ENCODE assay signal across 18 cellular contexts in genomic region chr2:231992888-231993287, GRCh38. TPM values are rescaled to one million over a fixed set of nuclear protein-coding genes. Genes with fewer than 3 reads are reported as not detected.
A peak's percentile ranks its signal among the peaks of the same experiment; 100 is the strongest.
DNase-seq lines count a peak whose midpoint lies in the region; ATAC-seq and TF ChIP-seq lines count a peak whose summit lies in the region.
"Had no signal": no experiment of that assay in that cellular context is flagged by ENCODE, and none has a peak within 500 bp of the region (broad histone marks: within the 10 kb centered on the region; RNA-seq: fewer than 3 reads in every experiment).

No MANE protein-coding gene starts in this region.

- no peaks in the 10 kb centered on the region for H3K27me3 Mint-ChIP-seq in WTC11 (ENCODE audit: low read depth)
- H3K27me3 Mint-ChIP-seq: CD4-positive, alpha-beta memory T cell had no signal

- H3K27ac ChIP-seq in osteoblast (ENCODE audit: low read depth, low read length), result no peak overlapping the region
- H3K27ac ChIP-seq in body of pancreas, result no peak overlapping the region
- H3K27ac ChIP-seq: BLaER1, GM23248 had no signal

- intact Hi-C loops in body of pancreas (cut with DNase I), result no loop called here

- H2AFZ ChIP-seq in osteoblast (ENCODE audit: low read length), result no peak overlapping the region
- H2AFZ ChIP-seq: GM23248 had no signal

- 60 to 77% methylated on average over 5 of the region's 5 CpGs for whole genome bisulfite sequencing in body of pancreas, 2 donors

- no peaks in the 10 kb centered on the region for H3K36me3 Mint-ChIP-seq in WTC11

- peaks cover 75% of the 10 kb centered on the region for H4K20me1 ChIP-seq in osteoblast (ENCODE audit: insufficient read depth, low read length)

- peaks cover 40% of the 10 kb centered on the region for H3K4me1 Mint-ChIP-seq in WTC11

- no peaks in the 10 kb centered on the region for H3K9me3 Mint-ChIP-seq in WTC11
- H3K9me3 Mint-ChIP-seq: CD14-positive monocyte; CD4-positive, alpha-beta memory T cell had no signal

- H3K4me3 ChIP-seq in AG10803 (ENCODE audit: low read length) (no peak overlapping the region), osteoblast (ENCODE audit: insufficient read depth, low read length) (no peak overlapping the region), body of pancreas (no peak overlapping the region)
- H3K4me3 ChIP-seq: BLaER1, GM12878, GM23248, K562 had no signal

- H3K9me3 ChIP-seq in osteoblast (ENCODE audit: low read depth, low read length) (no peaks in the 10 kb centered on the region), body of pancreas (no peaks in the 10 kb centered on the region)
- H3K9me3 ChIP-seq: BLaER1 had no signal

- CTCF ChIA-PET in WTC11 (lab: Charles Lee), result no interaction called here

- DNase-seq in AG10803 (ENCODE audit: low read depth) (peak; percentile 13), AG20443 (ENCODE audit: low spot score) (peak; percentile 29), WTC11 (ENCODE audit: low spot score) (no peak), osteoblast (ENCODE audit: insufficient read length, low spot score, missing footprints) (peak; percentile 23), body of pancreas (no peak)
- DNase-seq: ACHN; CD4-positive, alpha-beta memory T cell; DMS79 treated with DMSO at 0.1 percent for 48 hours; GF-D8; GM23248; HCEC 1CT; IMR-90 had no signal

- H3K27me3 ChIP-seq in osteoblast (ENCODE audit: insufficient read depth, low read length) (no peaks in the 10 kb centered on the region), body of pancreas (no peaks in the 10 kb centered on the region)
- H3K27me3 ChIP-seq: BLaER1 had no signal

- no peak for TF ChIP-seq CTCF in AG10803 (conservative IDR thresholded peaks at IDR 0.05; ENCODE audit: low read length)
- no peak for TF ChIP-seq CTCF in WTC11 (IDR thresholded peaks at IDR 0.05)
- no peak for TF ChIP-seq CTCF in osteoblast (IDR thresholded peaks at IDR 0.05; ENCODE audit: extremely low read depth, low read depth, low read length)
- no peak for TF ChIP-seq CTCF in body of pancreas (IDR thresholded peaks at IDR 0.05)

- peak overlapping the region; percentile 0; the same call in 1 of the 2 replicates for H3K27ac Mint-ChIP-seq in WTC11
- H3K27ac Mint-ChIP-seq: CD4-positive, alpha-beta memory T cell had no signal

- peaks cover 85% of the 10 kb centered on the region for H3K79me2 ChIP-seq in osteoblast (ENCODE audit: insufficient read depth, low read length)

- POLR2A ChIA-PET in WTC11 (lab: Charles Lee), result no interaction called here

- H3K36me3 ChIP-seq in osteoblast (ENCODE audit: insufficient read depth, low read length) (no peaks in the 10 kb centered on the region), body of pancreas (replicated peaks in 1 of 2; ENCODE audit: insufficient read depth in 1 of 2, low read depth in 2 of 2) (no peaks in the 10 kb centered on the region)
- H3K36me3 ChIP-seq: BLaER1 had no signal

- no peak for TF ChIP-seq POLR2A in GM18505 (IDR thresholded peaks at IDR 0.05; ENCODE audit: borderline replicate concordance, extremely low read depth, insufficient read depth, insufficient read length)
- TF ChIP-seq POLR2A in body of pancreas (IDR thresholded peaks at IDR 0.05), result no peak

- H3K4me2 ChIP-seq in osteoblast (ENCODE audit: insufficient read depth, low read length), result no peak overlapping the region
- H3K4me2 ChIP-seq: BLaER1 had no signal

- H3K4me1 ChIP-seq in osteoblast (ENCODE audit: insufficient read depth, low read length), result peaks cover 4% of the 10 kb centered on the region
- H3K4me1 ChIP-seq in body of pancreas, result no peaks in the 10 kb centered on the region

- no peak overlapping the region for H3K4me3 Mint-ChIP-seq in WTC11
- H3K4me3 Mint-ChIP-seq: CD14-positive monocyte; CD4-positive, alpha-beta memory T cell had no signal

- no peak for ATAC-seq in WTC11
- no peak for ATAC-seq in HG02981 (IDR thresholded peaks at IDR 0.05; ENCODE audit: unreplicated experiment)
- no peak for ATAC-seq in GM18505 (IDR thresholded peaks at IDR 0.05; ENCODE audit: unreplicated experiment)
- no peak for ATAC-seq in body of pancreas
- ATAC-seq: GM12878, K562 had no signal

TF ChIP-seq in WTC11, 78 proteins besides CTCF, POLR2A, EP300 and RAD21:
- TF ChIP-seq MXD4 (CRISPR knock-in tag; IDR thresholded peaks at IDR 0.05; ENCODE audit: borderline replicate concordance) (no peak), CBFB (CRISPR knock-in tag; IDR thresholded peaks at IDR 0.05; ENCODE audit: low read depth) (no peak), TEAD1 (CRISPR knock-in tag; IDR thresholded peaks at IDR 0.05) (no peak), PRRX2 (CRISPR knock-in tag; IDR thresholded peaks at IDR 0.05) (no peak), ETV6 (CRISPR knock-in tag; IDR thresholded peaks at IDR 0.05) (no peak), USF2 (CRISPR knock-in tag; IDR thresholded peaks at IDR 0.05) (no peak), ZNF138 (CRISPR knock-in tag; conservative IDR thresholded peaks at IDR 0.05) (no peak), ZNF219 (CRISPR knock-in tag; IDR thresholded peaks at IDR 0.05; ENCODE audit: borderline replicate concordance) (no peak), ZNF416 (CRISPR knock-in tag; IDR thresholded peaks at IDR 0.05) (no peak)
- TF ChIP-seq, protein P1, sequence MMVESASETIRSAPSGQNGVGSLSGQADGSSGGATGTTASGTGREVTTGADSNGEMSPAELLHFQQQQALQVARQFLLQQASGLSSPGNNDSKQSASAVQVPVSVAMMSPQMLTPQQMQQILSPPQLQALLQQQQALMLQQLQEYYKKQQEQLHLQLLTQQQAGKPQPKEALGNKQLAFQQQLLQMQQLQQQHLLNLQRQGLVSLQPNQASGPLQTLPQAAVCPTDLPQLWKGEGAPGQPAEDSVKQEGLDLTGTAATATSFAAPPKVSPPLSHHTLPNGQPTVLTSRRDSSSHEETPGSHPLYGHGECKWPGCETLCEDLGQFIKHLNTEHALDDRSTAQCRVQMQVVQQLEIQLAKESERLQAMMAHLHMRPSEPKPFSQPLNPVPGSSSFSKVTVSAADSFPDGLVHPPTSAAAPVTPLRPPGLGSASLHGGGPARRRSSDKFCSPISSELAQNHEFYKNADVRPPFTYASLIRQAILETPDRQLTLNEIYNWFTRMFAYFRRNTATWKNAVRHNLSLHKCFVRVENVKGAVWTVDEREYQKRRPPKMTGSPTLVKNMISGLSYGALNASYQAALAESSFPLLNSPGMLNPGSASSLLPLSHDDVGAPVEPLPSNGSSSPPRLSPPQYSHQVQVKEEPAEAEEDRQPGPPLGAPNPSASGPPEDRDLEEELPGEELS (CRISPR knock-in tag; IDR thresholded peaks at IDR 0.05), result no peak
- TF ChIP-seq, protein P2, sequence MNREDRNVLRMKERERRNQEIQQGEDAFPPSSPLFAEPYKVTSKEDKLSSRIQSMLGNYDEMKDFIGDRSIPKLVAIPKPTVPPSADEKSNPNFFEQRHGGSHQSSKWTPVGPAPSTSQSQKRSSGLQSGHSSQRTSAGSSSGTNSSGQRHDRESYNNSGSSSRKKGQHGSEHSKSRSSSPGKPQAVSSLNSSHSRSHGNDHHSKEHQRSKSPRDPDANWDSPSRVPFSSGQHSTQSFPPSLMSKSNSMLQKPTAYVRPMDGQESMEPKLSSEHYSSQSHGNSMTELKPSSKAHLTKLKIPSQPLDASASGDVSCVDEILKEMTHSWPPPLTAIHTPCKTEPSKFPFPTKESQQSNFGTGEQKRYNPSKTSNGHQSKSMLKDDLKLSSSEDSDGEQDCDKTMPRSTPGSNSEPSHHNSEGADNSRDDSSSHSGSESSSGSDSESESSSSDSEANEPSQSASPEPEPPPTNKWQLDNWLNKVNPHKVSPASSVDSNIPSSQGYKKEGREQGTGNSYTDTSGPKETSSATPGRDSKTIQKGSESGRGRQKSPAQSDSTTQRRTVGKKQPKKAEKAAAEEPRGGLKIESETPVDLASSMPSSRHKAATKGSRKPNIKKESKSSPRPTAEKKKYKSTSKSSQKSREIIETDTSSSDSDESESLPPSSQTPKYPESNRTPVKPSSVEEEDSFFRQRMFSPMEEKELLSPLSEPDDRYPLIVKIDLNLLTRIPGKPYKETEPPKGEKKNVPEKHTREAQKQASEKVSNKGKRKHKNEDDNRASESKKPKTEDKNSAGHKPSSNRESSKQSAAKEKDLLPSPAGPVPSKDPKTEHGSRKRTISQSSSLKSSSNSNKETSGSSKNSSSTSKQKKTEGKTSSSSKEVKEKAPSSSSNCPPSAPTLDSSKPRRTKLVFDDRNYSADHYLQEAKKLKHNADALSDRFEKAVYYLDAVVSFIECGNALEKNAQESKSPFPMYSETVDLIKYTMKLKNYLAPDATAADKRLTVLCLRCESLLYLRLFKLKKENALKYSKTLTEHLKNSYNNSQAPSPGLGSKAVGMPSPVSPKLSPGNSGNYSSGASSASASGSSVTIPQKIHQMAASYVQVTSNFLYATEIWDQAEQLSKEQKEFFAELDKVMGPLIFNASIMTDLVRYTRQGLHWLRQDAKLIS (CRISPR knock-in tag; IDR thresholded peaks at IDR 0.05; ENCODE audit: borderline replicate concordance), result no peak

RNA-seq across cellular contexts. Expression of gene DIS3L2, which starts 31.4 kb away (rescaled TPM):
- 26.7 to 32.5 TPM (median 28.5 TPM) in 3 replicates for total RNA-seq in WTC11 (2021)
- total RNA-seq in osteoblast, result 21.2 and 28.2 TPM in 2 replicates
- total RNA-seq in body of pancreas, result 100 to 1,000 TPM in 1 of 2 donors, 10 to 100 TPM in 1; 27.8 to 113 TPM

Comparison
In these comparisons a context has a peak if more than half of its experiments do, and no peak if none do; other contexts are left out.
1. DNase-seq: peak in AG10803 (single experiment), AG20443 (single experiment) and osteoblast (single experiment); none in WTC11 (single experiment) and body of pancreas (0 of 4).